ENCODE assay signal across 8 cellular contexts in genomic region chr16:11915644-11916523, GRCh38. TPM values are rescaled to one million over a fixed set of nuclear protein-coding genes. Genes with fewer than 3 reads are reported as not detected.
DNase-seq lines count a peak whose midpoint lies in the region; ATAC-seq and TF ChIP-seq lines count a peak whose summit lies in the region.

Gene GSPT1, minus strand, starts transcription at chr16:11915956. Its CDS starts 236 bp downstream, at chr16:11915720.

- H4K20me1 ChIP-seq in osteoblast (ENCODE audit: insufficient read depth, low read length) = peaks cover 26% of the 10 kb centered on the region

- peaks cover 5% of the 10 kb centered on the region for H3K36me3 Mint-ChIP-seq in activated naive CD8-positive, alpha-beta T cell

- H3K9me3 Mint-ChIP-seq in activated naive CD8-positive, alpha-beta T cell (ENCODE audit: low read depth) = no peaks in the 10 kb centered on the region

- H2AFZ ChIP-seq in osteoblast (ENCODE audit: low read length) = peak within 1 kb of the TSS; percentile 93

- ATAC-seq in HG02610 (IDR thresholded peaks at IDR 0.05; ENCODE audit: unreplicated experiment) (peak; percentile 86), thoracic aorta (ENCODE audit: insufficient number of reproducible peaks, low FRiP score, low read depth) (peak; percentile 91)

- peaks cover 45% of the 10 kb centered on the region for H3K79me2 ChIP-seq in osteoblast (ENCODE audit: insufficient read depth, low read length)

- H3K27ac Mint-ChIP-seq in activated naive CD8-positive, alpha-beta T cell = peak within 1 kb of the TSS; percentile 96

- peak; percentile 56 for TF ChIP-seq POLR2A in GM10847 (IDR thresholded peaks at IDR 0.05; ENCODE audit: extremely low read depth, insufficient read length)

- peaks cover 3% of the 10 kb centered on the region for H3K27me3 Mint-ChIP-seq in activated naive CD8-positive, alpha-beta T cell

- TF ChIP-seq CTCF in osteoblast (IDR thresholded peaks at IDR 0.05; ENCODE audit: extremely low read depth, low read depth, low read length) (no peak), thoracic aorta (IDR thresholded peaks at IDR 0.05) (peak; percentile 61)

- H3K4me1 ChIP-seq in osteoblast (ENCODE audit: insufficient read depth, low read length) (peaks cover 33% of the 10 kb centered on the region), thoracic aorta (ENCODE audit: control insufficient read depth in 1 of 2, low read depth in 2 of 2) (peaks cover 26 to 39% of the 10 kb centered on the region in 2 donors)

- H3K27ac ChIP-seq in osteoblast (ENCODE audit: low read depth, low read length) (peak within 1 kb of the TSS; percentile 77), thoracic aorta (peak within 1 kb of the TSS; percentile 69 to 93)

- H3K36me3 ChIP-seq in osteoblast (ENCODE audit: insufficient read depth, low read length) (no peaks in the 10 kb centered on the region), thoracic aorta (no peaks in the 10 kb centered on the region)

- peaks cover 33% of the 10 kb centered on the region for H3K4me1 Mint-ChIP-seq in activated naive CD8-positive, alpha-beta T cell (ENCODE audit: low read depth)

- peak; percentile 97 for DNase-seq in NCI-H1105 (lab: John Stamatoyannopoulos, UW)
- DNase-seq in SKM-1 treated with dmso at 0.1 percent for 144 hours (lab: John Stamatoyannopoulos, UW; ENCODE audit: unreplicated experiment) = peak; percentile 96
- DNase-seq in glomerular visceral epithelial cell (ENCODE audit: extremely low spot score) = peak; percentile 97
- peak; percentile 98 for DNase-seq in osteoblast (ENCODE audit: insufficient read length, low spot score, missing footprints)
- peak; percentile 99 for DNase-seq in thoracic aorta (ENCODE audit: low spot score)

- H3K4me3 ChIP-seq in osteoblast (ENCODE audit: insufficient read depth, low read length) (peak within 1 kb of the TSS; percentile 93), thoracic aorta (peak within 1 kb of the TSS; percentile 91)

- H3K4me2 ChIP-seq in osteoblast (ENCODE audit: insufficient read depth, low read length) = peak within 1 kb of the TSS; percentile 98

- peak within 1 kb of the TSS; percentile 95 for H3K4me3 Mint-ChIP-seq in activated naive CD8-positive, alpha-beta T cell

- H3K9me3 ChIP-seq in osteoblast (ENCODE audit: low read depth, low read length) (no peaks in the 10 kb centered on the region), thoracic aorta (no peaks in the 10 kb centered on the region)

- H3K27me3 ChIP-seq in osteoblast (ENCODE audit: insufficient read depth, low read length) (no peaks in the 10 kb centered on the region), thoracic aorta (replicated peaks; ENCODE audit: insufficient read depth) (no peaks in the 10 kb centered on the region)

RNA-seq across cellular contexts. Expression of gene GSPT1, which starts in this region (rescaled TPM):
- 109 and 113 TPM in 2 replicates for total RNA-seq in osteoblast
- total RNA-seq in thoracic aorta = 10 to 100 TPM; 50.4 to 81.1 TPM

Comparison
In these comparisons a context has a peak if more than half of its experiments do, and no peak if none do; other contexts are left out.
1. Peak in every context shown above with its lines: DNase-seq, ATAC-seq, H3K4me3 ChIP-seq and H3K27ac ChIP-seq.